Comparison of ENCODE assay signal across 24 cellular contexts in the genomic region with DNA sequence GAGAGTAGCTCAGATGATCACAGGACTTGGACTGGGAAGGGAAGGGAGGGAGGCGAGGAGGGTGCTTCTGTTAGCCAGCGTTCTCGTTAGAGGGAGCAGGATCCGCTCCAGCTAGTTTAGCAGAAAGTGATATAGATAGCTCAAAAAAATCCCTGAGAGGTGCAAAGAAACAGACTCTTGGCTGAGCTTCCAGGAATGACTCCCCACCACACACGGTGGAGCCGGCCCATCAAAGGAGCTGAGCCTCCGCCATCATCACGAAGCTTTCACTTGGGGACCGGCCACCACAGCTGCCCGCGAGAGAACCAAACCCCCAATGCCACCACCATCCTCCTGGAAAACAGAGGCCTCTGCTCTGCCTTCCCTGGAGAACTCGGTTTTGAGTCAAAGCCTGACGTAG.
"Had no signal": no experiment of that assay in that cellular context is flagged by ENCODE, and none has a peak within 500 bp of the region (broad histone marks: within the 10 kb centered on the region; RNA-seq: fewer than 3 reads in every experiment).

No MANE protein-coding gene starts in this region.

- H3K36me3 ChIP-seq: gastrocnemius medialis, left lung, neural progenitor cell, ovary, right lobe of liver, thyroid gland had no signal

- H3K4me1 ChIP-seq: gastrocnemius medialis, left lung, neural progenitor cell, right lobe of liver had no signal

- H3K36me3 Mint-ChIP-seq: mesothelial cell of epicardium, neural progenitor cell had no signal

- H2AFZ ChIP-seq: neural progenitor cell had no signal

- H3K27ac Mint-ChIP-seq: mesothelial cell of epicardium; nephron; stimulated activated naive CD8-positive, alpha-beta T cell treated with anti-CD3 and anti-CD28 coated beads, Interleukin-15, amount 100 ng/mL, for 72 hours had no signal

- H3K27me3 Mint-ChIP-seq: naive thymus-derived CD4-positive, alpha-beta T cell had no signal

- H3K27ac ChIP-seq: gastrocnemius medialis, left lung, neural progenitor cell, ovary, right lobe of liver, thyroid gland had no signal

- H3K27me3 ChIP-seq: dorsolateral prefrontal cortex, gastrocnemius medialis, left lung, neural progenitor cell, ovary, right lobe of liver, thyroid gland had no signal

- H3K4me3 ChIP-seq: dorsolateral prefrontal cortex, gastrocnemius medialis, left lung, neural progenitor cell, ovary, right lobe of liver, thyroid gland had no signal

- H3K9me3 Mint-ChIP-seq: nephron had no signal

- H3K9me3 ChIP-seq: gastrocnemius medialis, left lung, ovary, right lobe of liver, thyroid gland had no signal

- H3K4me2 ChIP-seq: neural progenitor cell had no signal

- H3K4me3 Mint-ChIP-seq: mesothelial cell of epicardium; nephron; neural progenitor cell; stimulated activated naive CD8-positive, alpha-beta T cell treated with anti-CD3 and anti-CD28 coated beads, Interleukin-15, amount 100 ng/mL, for 72 hours had no signal

- H3K4me1 Mint-ChIP-seq: mesothelial cell of epicardium, neural progenitor cell had no signal

- ATAC-seq: gastrocnemius medialis; left cardiac atrium; left lung; naive thymus-derived CD4-positive, alpha-beta T cell; right lobe of liver; stimulated activated naive CD8-positive, alpha-beta T cell treated with anti-CD3 and anti-CD28 coated beads, Interleukin-15, amount 100 ng/mL, for 72 hours had no signal

- DNase-seq: effector CD4-positive, alpha-beta T cell; foreskin fibroblast; gastrocnemius medialis; head of caudate nucleus; kidney; left cardiac atrium; left lung; mesenchymal stem cell; naive thymus-derived CD4-positive, alpha-beta T cell; nucleus accumbens; ovary; retina; right lobe of liver; small intestine; stimulated activated CD4-positive, alpha-beta T cell treated with anti-CD3 and anti-CD28 coated beads, Interleukin-15, amount 100 ng/mL, for 24 hours; stimulated activated CD4-positive, alpha-beta T cell treated with anti-CD3 and anti-CD28 coated beads, Interleukin-2, amount 100 ng/mL, for 48 hours; stimulated activated naive CD4-positive, alpha-beta T cell; stimulated activated naive CD8-positive, alpha-beta T cell treated with anti-CD3 and anti-CD28 coated beads, Interleukin-15, amount 100 ng/mL, for 72 hours; thyroid gland; trophoblast cell had no signal
